Comparison of ENCODE assay signal across 16 cellular contexts in genomic region chr12:84974177-84974815, GRCh38.
DNase-seq lines count a peak whose midpoint lies in the region; ATAC-seq and TF ChIP-seq lines count a peak whose summit lies in the region.
"Had no signal": no experiment of that assay in that cellular context is flagged by ENCODE, and none has a peak within 500 bp of the region (broad histone marks: within the 10 kb centered on the region; RNA-seq: fewer than 3 reads in every experiment).

No MANE protein-coding gene starts in this region.

- no peak overlapping the region for H2BK20ac ChIP-seq in H9 (ENCODE audit: low read depth, low read length, poor library complexity, severe bottlenecking)

- no peak overlapping the region for H3K56ac ChIP-seq in H9 (ENCODE audit: insufficient read length, low read depth, low read length)

- H3K4me1 Mint-ChIP-seq in H9 = peaks cover 11 to 13% of the 10 kb centered on the region in 2 experiments

- no peak overlapping the region for H3T11ph ChIP-seq in H9 (ENCODE audit: low read length)

- intact Hi-C loops in right cardiac atrium (cut with DNase I) = no loop called here

- H2BK120ac ChIP-seq in H9 (ENCODE audit: low read depth, low read length, poor library complexity, severe bottlenecking) = no peak overlapping the region

- H3K27me3 ChIP-seq in H9 (ENCODE audit: insufficient read depth, low read length) = no peaks in the 10 kb centered on the region
- H3K27me3 ChIP-seq in right cardiac atrium (ENCODE audit: control insufficient read depth, insufficient read depth) = no peaks in the 10 kb centered on the region

- H3K23ac ChIP-seq in H9 (ENCODE audit: insufficient read length, low read depth, low read length) = no peak overlapping the region

- H3K9me3 ChIP-seq in H9 (ENCODE audit: control insufficient read depth, low read depth, low read length) (no peaks in the 10 kb centered on the region), mesodermal cell (ENCODE audit: control insufficient read depth, low read length) (no peaks in the 10 kb centered on the region), right cardiac atrium (ENCODE audit: control insufficient read depth, low read length) (no peaks in the 10 kb centered on the region)

- no peak overlapping the region for H3K14ac ChIP-seq in H9 (ENCODE audit: insufficient read depth, low read length)

- H3K4me2 ChIP-seq in H9 (ENCODE audit: insufficient read depth, insufficient read length, low read length) = no peak overlapping the region

- no peak overlapping the region for H3K27ac Mint-ChIP-seq in H9

- H3K36me3 ChIP-seq in mesodermal cell (ENCODE audit: control insufficient read depth, insufficient read depth, low read length) = no peaks in the 10 kb centered on the region

- no peak overlapping the region for H4K8ac ChIP-seq in H9 (replicated peaks; ENCODE audit: insufficient read length, low read depth, low read length)

- H4K20me1 ChIP-seq in H9 (ENCODE audit: control insufficient read depth, insufficient read depth, insufficient read length) = no peaks in the 10 kb centered on the region

- 0 out of 3 replicates have a peak, but pooled peaks have one; percentile 10 for TF ChIP-seq CTCF in H9 (conservative IDR thresholded peaks at IDR 0.05)

- H3K18ac ChIP-seq in H9 (ENCODE audit: insufficient read length, low read depth, low read length) = no peak overlapping the region

- H2BK15ac ChIP-seq in H9 (ENCODE audit: low read depth, low read length) = no peak overlapping the region

- H3K23me2 ChIP-seq in H9 (ENCODE audit: insufficient read length, low read depth, low read length, poor library complexity, severe bottlenecking) = no peaks in the 10 kb centered on the region

- H3K4me3 Mint-ChIP-seq in H9 = no peak overlapping the region

- DNase-seq in H9 (no peak), fibroblast of gingiva (ENCODE audit: low read depth) (peak; percentile 55), iPS-NIHi7 (ENCODE audit: extremely low spot score) (no peak), right cardiac atrium (no peak), NCI-H345 treated with DMSO at 0.1 percent for 48 hours (lab: John Stamatoyannopoulos, UW; ENCODE audit: unreplicated experiment) (no peak), DMS79 (lab: John Stamatoyannopoulos, UW) (no peak)
- DNase-seq: ACHN, DMS79 treated with DMSO at 0.1 percent for 48 hours, NCI-H1105, NCI-H2081 treated with DMSO at 0.1 percent for 48 hours, NCI-H510A treated with DMSO at 0.1 percent for 48 hours, OCI-M1, Right ventricle myocardium superior had no signal

- H2AFZ ChIP-seq in H9 (ENCODE audit: low read length) = no peak overlapping the region

- no peaks in the 10 kb centered on the region for H3K27me3 Mint-ChIP-seq in H9 (ENCODE audit: low read depth)

- WGBS in H9 (ENCODE audit: extremely low coverage, insufficient read length, low lambda C conversion rate) = no CpG with 5 or more reads among the region's 2 CpGs
- 79 to 94% methylated on average over 2 of the region's 2 CpGs for WGBS in mesodermal cell (ENCODE audit: insufficient coverage in 2 of 2), 2 experiments
- WGBS in right cardiac atrium = 95% methylated on average over 2 of the region's 2 CpGs

- no peak overlapping the region for H4K5ac ChIP-seq in H9 (ENCODE audit: insufficient read length, low read depth, low read length)

- no peak overlapping the region for H2AK5ac ChIP-seq in H9 (ENCODE audit: insufficient read length, low read length)

- no peak overlapping the region for H2BK12ac ChIP-seq in H9 (ENCODE audit: insufficient read length, low read depth, low read length)

- H3K4me3 ChIP-seq in mesodermal cell (ENCODE audit: extremely low read depth, insufficient read depth, low read length, poor library complexity, severe bottlenecking) (no peak overlapping the region), right cardiac atrium (ENCODE audit: low read length) (no peak overlapping the region)
- H3K4me3 ChIP-seq: K562 had no signal

- no peaks in the 10 kb centered on the region for H3K9me3 Mint-ChIP-seq in H9

- no peaks in the 10 kb centered on the region for H3K79me2 ChIP-seq in H9 (ENCODE audit: insufficient read depth, low read length)

- no peak overlapping the region for H3K4ac ChIP-seq in H9 (ENCODE audit: low read depth, low read length)

- no peaks in the 10 kb centered on the region for H3K79me1 ChIP-seq in H9 (ENCODE audit: insufficient read depth, low read depth, low read length, poor library complexity, severe bottlenecking)

- no peaks in the 10 kb centered on the region for H3K36me3 Mint-ChIP-seq in H9 (ENCODE audit: insufficient read depth in 1 of 3, low read depth in 3 of 3)

- ATAC-seq in right cardiac atrium = no peak
- ATAC-seq: K562 had no signal

- no peak overlapping the region for H2BK5ac ChIP-seq in H9 (ENCODE audit: insufficient read length, low read length)

- no peak overlapping the region for H4K91ac ChIP-seq in H9 (ENCODE audit: insufficient read length, low read depth, low read length)

- H3K9ac ChIP-seq in H9 (ENCODE audit: extremely low read depth, insufficient read length, low read length) = no peak overlapping the region

- H3K27ac ChIP-seq in H9 (ENCODE audit: insufficient read length, low read depth, low read length) = no peak overlapping the region
- H3K27ac ChIP-seq in mesodermal cell (ENCODE audit: low read depth, low read length, severe bottlenecking) = peak overlapping the region; percentile 19
- H3K27ac ChIP-seq in right cardiac atrium (ENCODE audit: low read length) = no peak overlapping the region
- H3K27ac ChIP-seq: C4-2B had no signal

- H3K4me1 ChIP-seq in H9 (ENCODE audit: insufficient read depth, low read length) (no peaks in the 10 kb centered on the region), mesodermal cell (ENCODE audit: control insufficient read depth, insufficient read depth, low read length, poor library complexity, severe bottlenecking) (peaks cover 5% of the 10 kb centered on the region), right cardiac atrium (ENCODE audit: control insufficient read depth, insufficient read depth, low read length) (no peaks in the 10 kb centered on the region)
